8 cellular contexts compared by ENCODE assay signal in the genomic region with DNA sequence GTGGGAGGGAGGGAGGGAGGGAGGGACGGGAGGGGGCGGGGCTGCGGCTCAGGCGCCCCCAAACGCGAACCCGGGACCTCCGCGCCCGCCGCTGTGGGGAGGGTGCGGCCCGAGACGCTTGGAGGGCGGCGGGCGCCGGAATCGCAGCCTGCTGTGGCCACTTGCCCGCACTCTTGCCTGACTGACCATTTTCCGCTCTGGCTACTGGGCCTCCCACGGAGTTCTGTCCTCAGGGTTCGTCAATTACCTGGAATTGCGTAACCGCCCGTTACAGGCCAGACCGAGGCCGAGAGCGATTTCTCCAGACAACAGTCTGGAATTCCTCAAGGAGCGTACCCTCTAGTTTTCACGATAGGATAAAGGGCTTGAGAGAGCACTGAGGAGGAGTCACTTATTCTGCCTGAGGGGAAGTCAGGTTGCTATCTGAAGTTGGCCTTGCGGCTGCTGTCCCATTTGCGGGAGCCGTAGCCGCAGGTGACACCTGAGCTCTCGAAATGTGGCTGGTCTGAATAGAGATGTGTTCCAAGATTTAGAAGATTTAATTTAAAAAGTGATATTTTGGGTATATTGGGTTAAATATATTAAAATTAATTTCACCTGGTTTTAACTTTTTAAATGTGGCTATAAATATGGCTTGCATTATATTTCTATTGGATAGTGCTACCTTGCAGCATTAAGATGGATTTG. TPM values are rescaled to one million over a fixed set of nuclear protein-coding genes. Genes with fewer than 3 reads are reported as not detected.
DNase-seq lines count a peak whose midpoint lies in the region; ATAC-seq, FAIRE-seq and TF ChIP-seq lines count a peak whose summit lies in the region.

No MANE protein-coding gene starts in this region.

- peak overlapping the region; percentile 86 for H3K4me3 ChIP-seq in GM08714 (ENCODE audit: low read length)
- H3K4me3 ChIP-seq in body of pancreas, result peak overlapping the region; percentile 37 to 92
- peak overlapping the region; percentile 58 to 75 (median 70) for H3K4me3 ChIP-seq in spleen

- peak; percentile 33 for ATAC-seq in HG02943 (IDR thresholded peaks at IDR 0.05; ENCODE audit: low read depth, unreplicated experiment)
- ATAC-seq in body of pancreas, result peak; percentile 81

- TF ChIP-seq POLR2A in body of pancreas (IDR thresholded peaks at IDR 0.05) (peak; percentile 33 to 80 (median 76)), spleen (IDR thresholded peaks at IDR 0.05) (no peak)

- H3K4me1 ChIP-seq in body of pancreas (peaks cover 27% of the 10 kb centered on the region), spleen (peaks cover 12 to 49% (median 26%) of the 10 kb centered on the region in 6 donors)

- TF ChIP-seq CTCF in body of pancreas (IDR thresholded peaks at IDR 0.05) (no peak), spleen (IDR thresholded peaks at IDR 0.05 in 8 of 11, conservative IDR thresholded peaks at IDR 0.05 in 3 of 11) (no peak)

- H3K9me3 ChIP-seq in body of pancreas (no peaks in the 10 kb centered on the region), spleen (no peaks in the 10 kb centered on the region)

- peak; percentile 9 for FAIRE-seq in islet of Langerhans (lab: Jason Lieb, UNC)

- intact Hi-C loops in body of pancreas (cut with DNase I) (no loop called here), spleen (cut with DNase I; ENCODE audit: low total_unique reads) (no loop called here)

- H3K36me3 ChIP-seq in body of pancreas (replicated peaks in 1 of 2; ENCODE audit: insufficient read depth in 1 of 2, low read depth in 2 of 2), result peaks cover 0 to 11% of the 10 kb centered on the region in 2 donors
- H3K36me3 ChIP-seq in spleen, result peaks cover 0 to 22% (median 18%) of the 10 kb centered on the region in 6 donors

- no peaks in the 10 kb centered on the region for H3K27me3 ChIP-seq in body of pancreas
- no peaks in the 10 kb centered on the region for H3K27me3 ChIP-seq in spleen (replicated peaks in 1 of 7)

- WGBS in body of pancreas, 2 donors, result 1 to 4% methylated on average over 14 to 35 of the region's 36 CpGs
- WGBS in spleen, 5 donors, result 1 to 7% (median 2%) methylated on average over 24 to 36 of the region's 36 CpGs

- DNase-seq in A172 (ENCODE audit: low spot score), result peak; percentile 59
- peak; percentile 62 for DNase-seq in NCI-H510A treated with DMSO at 0.1 percent for 48 hours (lab: John Stamatoyannopoulos, UW)
- DNase-seq in body of pancreas, result peak; percentile 80 to 90 (median 84)
- DNase-seq in spleen, result no peak
- DNase-seq in NCI-H1436 treated with DMSO at 0.1 percent for 48 hours (lab: John Stamatoyannopoulos, UW), result no peak

- peak overlapping the region; percentile 91 to 97 (median 94) for H3K27ac ChIP-seq in body of pancreas
- H3K27ac ChIP-seq in spleen, result peak overlapping the region; percentile 84 to 98 (median 93)

RNA-seq across cellular contexts. Expression of gene ZNF641, which starts 0.4 kb away (rescaled TPM):
- total RNA-seq in A172 (2014; rRNA removed; shearing (Covaris generic)), result 8.4 and 15.1 TPM in 2 replicates
- total RNA-seq in body of pancreas (10 to 100 TPM in 1 of 2 donors, 1 to 10 TPM in 1; 9.2 to 17.1 TPM), spleen (10 to 100 TPM; 21.9 to 67.7 (median 37.0) TPM)
- polyA plus RNA-seq in spleen, result 1 to 10 TPM; 3.3 to 6.1 (median 3.9) TPM

Comparison
In these comparisons a context has a peak if more than half of its experiments do, and no peak if none do; other contexts are left out.
1. DNase-seq: peak in A172 (single experiment), NCI-H510A treated with DMSO at 0.1 percent for 48 hours (single experiment) and body of pancreas (4 of 4); none in spleen (single experiment) and NCI-H1436 treated with DMSO at 0.1 percent for 48 hours (single experiment).
2. POLR2A ChIP-seq: peak in body of pancreas (3 of 3); none in spleen (0 of 3).
3. Peak in every context shown above with its lines, with median percentiles within 50 percentile points of each other: H3K4me3 ChIP-seq.